1 cellular context compared by ENCODE assay signal in genomic region chr3:188712257-188712924, GRCh38.
TF ChIP-seq lines count a peak whose summit lies in the region.

No MANE protein-coding gene starts in this region.

TF ChIP-seq in H1, 55 proteins besides CTCF, POLR2A, EP300 and RAD21 (continued from another document):
- TF ChIP-seq ATF2 (IDR thresholded peaks at IDR 0.05; ENCODE audit: low read length) (no peak), EGR1 (IDR thresholded peaks at IDR 0.05; ENCODE audit: borderline replicate concordance, low read depth, low read length) (no peak), JUND (IDR thresholded peaks at IDR 0.05; ENCODE audit: low read length) (no peak), POLR2AphosphoS5 (IDR thresholded peaks at IDR 0.05; ENCODE audit: low read depth, low read length) (no peak), SIN3A (conservative IDR thresholded peaks at IDR 0.05 in 1 of 2, IDR thresholded peaks at IDR 0.05 in 1 of 2; ENCODE audit: low read depth in 1 of 2, low read length in 2 of 2) (no peak), CBX8 (IDR thresholded peaks at IDR 0.05; ENCODE audit: borderline replicate concordance, low read depth, low read length) (no peak), SIRT6 (IDR thresholded peaks at IDR 0.05; ENCODE audit: low read length) (no peak), YY1 (IDR thresholded peaks at IDR 0.05; ENCODE audit: low read depth, low read length) (no peak), HDAC2 (IDR thresholded peaks at IDR 0.05; ENCODE audit: borderline replicate concordance in 1 of 2, low read depth in 2 of 2, low read length in 2 of 2) (no peak), NRF1 (IDR thresholded peaks at IDR 0.05; ENCODE audit: low read depth, low read length) (no peak), MAX (IDR thresholded peaks at IDR 0.05) (no peak), SRF (IDR thresholded peaks at IDR 0.05; ENCODE audit: low read depth, low read length) (no peak), SAP30 (IDR thresholded peaks at IDR 0.05; ENCODE audit: insufficient read depth, insufficient replicate concordance, low read length) (no peak), ASH2L (IDR thresholded peaks at IDR 0.05; ENCODE audit: low read length) (no peak), KDM5A (IDR thresholded peaks at IDR 0.05; ENCODE audit: low read length) (no peak), CTBP2 (IDR thresholded peaks at IDR 0.05; ENCODE audit: borderline replicate concordance, insufficient read depth, insufficient read length, low read length) (no peak), KDM4A (IDR thresholded peaks at IDR 0.05; ENCODE audit: low read depth, low read length, severe bottlenecking) (no peak), RXRA (IDR thresholded peaks at IDR 0.05; ENCODE audit: insufficient read depth, low read depth, low read length) (no peak)
- TF ChIP-seq, protein P1, sequence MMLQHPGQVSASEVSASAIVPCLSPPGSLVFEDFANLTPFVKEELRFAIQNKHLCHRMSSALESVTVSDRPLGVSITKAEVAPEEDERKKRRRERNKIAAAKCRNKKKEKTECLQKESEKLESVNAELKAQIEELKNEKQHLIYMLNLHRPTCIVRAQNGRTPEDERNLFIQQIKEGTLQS (IDR thresholded peaks at IDR 0.05; ENCODE audit: insufficient read depth, low read depth, low read length) = no peak
